In the genomic region with DNA sequence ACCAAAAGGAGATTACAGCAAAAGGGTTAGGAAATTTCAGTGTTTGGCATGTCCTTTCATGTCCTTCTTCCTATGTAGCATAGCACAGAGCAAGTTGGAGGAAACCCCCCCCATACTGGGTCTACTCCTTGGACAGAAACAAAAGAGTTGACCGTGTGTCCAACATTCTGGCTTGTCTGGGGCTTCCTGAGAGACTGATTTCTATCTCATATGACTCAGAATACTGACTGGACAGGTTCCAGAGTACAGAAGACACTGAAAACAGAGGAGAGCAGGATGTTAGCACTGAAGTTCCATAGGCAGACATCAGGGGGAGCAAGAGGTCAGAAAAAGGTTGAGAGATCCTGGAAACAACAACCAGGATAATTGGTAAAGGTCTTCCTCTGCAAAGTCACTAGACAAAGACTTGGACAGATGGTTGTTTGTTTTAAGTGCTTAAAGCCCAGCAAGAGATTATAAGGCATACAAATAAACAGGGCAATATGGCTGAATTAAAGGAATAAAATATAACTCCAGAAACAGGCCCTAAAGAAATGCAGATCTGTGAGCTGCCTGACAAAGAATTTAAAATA, we compare ENCODE assay signal across 7 cellular contexts. TPM values are rescaled to one million over a fixed set of nuclear protein-coding genes. Genes with fewer than 3 reads are reported as not detected.
A peak's percentile ranks its signal among the peaks of the same experiment; 100 is the strongest.
DNase-seq lines count a peak whose midpoint lies in the region; ATAC-seq, FAIRE-seq and TF ChIP-seq lines count a peak whose summit lies in the region.

No MANE protein-coding gene starts in this region.

- H3K4me1 Mint-ChIP-seq in activated T-helper 2 cell treated with anti-CD3 and anti-CD28 coated beads, Interferon-gamma antibody, Interleukin-2, Interleukin-4, amounts not matched to agents 10 μg/mL and 5 μg/mL and 100 μg/mL, durations not matched to agents 14 hours and 24 hours and 36 hours (ENCODE audit: low read depth): peaks cover 19% of the 10 kb centered on the region
- peaks cover 1% of the 10 kb centered on the region for H3K4me1 Mint-ChIP-seq in progenitor cell of endocrine pancreas (ENCODE audit: low read depth)

- H3K4me3 Mint-ChIP-seq in activated T-helper 2 cell treated with anti-CD3 and anti-CD28 coated beads, Interferon-gamma antibody, Interleukin-2, Interleukin-4, amounts not matched to agents 10 μg/mL and 5 μg/mL and 100 μg/mL, durations not matched to agents 14 hours and 24 hours and 36 hours (ENCODE audit: low read depth): no peak overlapping the region
- H3K4me3 Mint-ChIP-seq in progenitor cell of endocrine pancreas (ENCODE audit: low read depth): no peak overlapping the region

- intact Hi-C loops in activated T-helper 2 cell treated with anti-CD3 and anti-CD28 coated beads, Interferon-gamma antibody, Interleukin-2, Interleukin-4, amounts not matched to agents 10 μg/mL and 5 μg/mL and 100 μg/mL, durations not matched to agents 14 hours and 24 hours and 36 hours (cut with micrococcal nuclease): loop anchor here (1.0 to 5.0 kb wide), 5 partner anchors 51 to 321 kb away; a partner anchor contains a TSS

- no peak for FAIRE-seq in frontal cortex (lab: Jason Lieb, UNC)

- no peaks in the 10 kb centered on the region for H3K27me3 Mint-ChIP-seq in activated T-helper 2 cell treated with anti-CD3 and anti-CD28 coated beads, Interferon-gamma antibody, Interleukin-2, Interleukin-4, amounts not matched to agents 10 μg/mL and 5 μg/mL and 100 μg/mL, durations not matched to agents 14 hours and 24 hours and 36 hours (ENCODE audit: low read depth)
- no peaks in the 10 kb centered on the region for H3K27me3 Mint-ChIP-seq in progenitor cell of endocrine pancreas

- DNase-seq in SHP77 treated with DMSO at 0.1 percent for 48 hours (lab: John Stamatoyannopoulos, UW) (peak; percentile 30), frontal cortex (ENCODE audit: low spot score in 2 of 2) (peak; percentile 8 to 36), progenitor cell of endocrine pancreas (ENCODE audit: low spot score, unreplicated experiment) (peak; percentile 29)
- DNase-seq in activated T-helper 2 cell treated with anti-CD3 and anti-CD28 coated beads, Interferon-gamma antibody, Interleukin-2, Interleukin-4, amounts not matched to agents 10 μg/mL and 5 μg/mL and 100 μg/mL, durations not matched to agents 14 hours and 24 hours and 36 hours (ENCODE audit: low spot score): peak; percentile 21

- H3K9me3 Mint-ChIP-seq in activated T-helper 2 cell treated with anti-CD3 and anti-CD28 coated beads, Interferon-gamma antibody, Interleukin-2, Interleukin-4, amounts not matched to agents 10 μg/mL and 5 μg/mL and 100 μg/mL, durations not matched to agents 14 hours and 24 hours and 36 hours: no peaks in the 10 kb centered on the region
- no peaks in the 10 kb centered on the region for H3K9me3 Mint-ChIP-seq in progenitor cell of endocrine pancreas (ENCODE audit: low read depth)

- peaks cover 10% of the 10 kb centered on the region for H3K36me3 Mint-ChIP-seq in activated T-helper 2 cell treated with anti-CD3 and anti-CD28 coated beads, Interferon-gamma antibody, Interleukin-2, Interleukin-4, amounts not matched to agents 10 μg/mL and 5 μg/mL and 100 μg/mL, durations not matched to agents 14 hours and 24 hours and 36 hours (ENCODE audit: low read depth)
- peaks cover 4% of the 10 kb centered on the region for H3K36me3 Mint-ChIP-seq in progenitor cell of endocrine pancreas (ENCODE audit: insufficient read depth)

- no peak overlapping the region for H3K27ac Mint-ChIP-seq in activated T-helper 2 cell treated with anti-CD3 and anti-CD28 coated beads, Interferon-gamma antibody, Interleukin-2, Interleukin-4, amounts not matched to agents 10 μg/mL and 5 μg/mL and 100 μg/mL, durations not matched to agents 14 hours and 24 hours and 36 hours
- H3K27ac Mint-ChIP-seq in progenitor cell of endocrine pancreas: peak overlapping the region; percentile 1

- ATAC-seq in HG03097 (IDR thresholded peaks at IDR 0.05; ENCODE audit: low FRiP score, unreplicated experiment): no peak

- TF ChIP-seq CTCF in GM12873 (IDR thresholded peaks at IDR 0.05; ENCODE audit: insufficient read depth, low read depth, low read length, missing control alignments) (peak; percentile 88), LNCAP (IDR thresholded peaks at IDR 0.05) (peak; percentile 74), progenitor cell of endocrine pancreas (IDR thresholded peaks at IDR 0.05; ENCODE audit: unreplicated experiment) (peak; percentile 82)

RNA-seq across cellular contexts. Expression of a gene that starts 48.4 kb away (rescaled TPM):
- total RNA-seq in activated T-helper 2 cell treated with anti-CD3 and anti-CD28 coated beads, Interferon-gamma antibody, Interleukin-2, Interleukin-4, amounts not matched to agents 10 μg/mL and 5 μg/mL and 100 μg/mL, durations not matched to agents 14 hours and 24 hours and 36 hours: 6.1 and 6.4 TPM in 2 replicates
- total RNA-seq in frontal cortex (10.6 TPM), progenitor cell of endocrine pancreas (17.3 and 19.4 TPM in 2 replicates)

RNA-seq across cellular contexts. Expression of a gene that starts 59.3 kb away (rescaled TPM):
- total RNA-seq in activated T-helper 2 cell treated with anti-CD3 and anti-CD28 coated beads, Interferon-gamma antibody, Interleukin-2, Interleukin-4, amounts not matched to agents 10 μg/mL and 5 μg/mL and 100 μg/mL, durations not matched to agents 14 hours and 24 hours and 36 hours: 308 and 316 TPM in 2 replicates
- total RNA-seq in frontal cortex (35.9 TPM), progenitor cell of endocrine pancreas (172 and 184 TPM in 2 replicates)
